ENCODE assay signal across 9 cellular contexts in genomic region chr9:93156475-93157008, GRCh38. TPM values are rescaled to one million over a fixed set of nuclear protein-coding genes. Genes with fewer than 3 reads are reported as not detected.
DNase-seq lines count a peak whose midpoint lies in the region; ATAC-seq lines count a peak whose summit lies in the region.
"Had no signal": no experiment of that assay in that cellular context is flagged by ENCODE, and none has a peak within 500 bp of the region (broad histone marks: within the 10 kb centered on the region; RNA-seq: fewer than 3 reads in every experiment).

No MANE protein-coding gene starts in this region.

- no peaks in the 10 kb centered on the region for H3K36me3 Mint-ChIP-seq in activated naive CD8-positive, alpha-beta T cell treated with anti-CD3 and anti-CD28 coated beads, Interleukin-2, amount 50 U/mL, for 24 hours (ENCODE audit: low read depth)

- DNase-seq in stimulated activated CD4-positive, alpha-beta T cell treated with anti-CD3 and anti-CD28 coated beads, Interleukin-15, amount 100 ng/mL, for 24 hours = peak; percentile 65
- no peak for DNase-seq in stimulated activated CD4-positive, alpha-beta T cell treated with anti-CD3 and anti-CD28 coated beads, Interleukin-12 subunit alpha, Interleukin-12 subunit beta, amount 100 ng/mL, for 4 hours
- DNase-seq in activated naive CD8-positive, alpha-beta T cell treated with anti-CD3 and anti-CD28 coated beads, Interleukin-2, amount 50 U/mL, for 24 hours = no peak
- DNase-seq in amygdala (lab: John Stamatoyannopoulos, UW) (no peak), cerebellum (ENCODE audit: low spot score) (no peak), LoVo (ENCODE audit: low spot score) (no peak)

- no peak overlapping the region for H3K27ac Mint-ChIP-seq in activated naive CD8-positive, alpha-beta T cell treated with anti-CD3 and anti-CD28 coated beads, Interleukin-2, amount 50 U/mL, for 24 hours

- peaks cover 16% of the 10 kb centered on the region for H3K4me1 Mint-ChIP-seq in activated naive CD8-positive, alpha-beta T cell treated with anti-CD3 and anti-CD28 coated beads, Interleukin-2, amount 50 U/mL, for 24 hours

- ATAC-seq in HG03135 (IDR thresholded peaks at IDR 0.05; ENCODE audit: unreplicated experiment) = peak; percentile 58
- peak; percentile 77 for ATAC-seq in activated naive CD8-positive, alpha-beta T cell treated with anti-CD3 and anti-CD28 coated beads, Interleukin-2, amount 50 U/mL, for 24 hours
- no peak for ATAC-seq in HG03354 (IDR thresholded peaks at IDR 0.05; ENCODE audit: poor library complexity, severe bottlenecking, unreplicated experiment)

- H3K9me3 Mint-ChIP-seq in activated naive CD8-positive, alpha-beta T cell treated with anti-CD3 and anti-CD28 coated beads, Interleukin-2, amount 50 U/mL, for 24 hours = no peaks in the 10 kb centered on the region

- H3K27me3 Mint-ChIP-seq in activated naive CD8-positive, alpha-beta T cell treated with anti-CD3 and anti-CD28 coated beads, Interleukin-2, amount 50 U/mL, for 24 hours = no peaks in the 10 kb centered on the region

- no peak overlapping the region for H3K4me3 Mint-ChIP-seq in activated naive CD8-positive, alpha-beta T cell treated with anti-CD3 and anti-CD28 coated beads, Interleukin-2, amount 50 U/mL, for 24 hours

RNA-seq across cellular contexts. Expression of gene NINJ1, which starts 22.5 kb away (rescaled TPM):
- 10.2 TPM for total RNA-seq in cerebellum

RNA-seq across cellular contexts. Expression of gene WNK2, which starts 27.4 kb away (rescaled TPM):
- 47.4 TPM for total RNA-seq in cerebellum
- total RNA-seq: SJSA1 had no signal
